In the genomic region with DNA sequence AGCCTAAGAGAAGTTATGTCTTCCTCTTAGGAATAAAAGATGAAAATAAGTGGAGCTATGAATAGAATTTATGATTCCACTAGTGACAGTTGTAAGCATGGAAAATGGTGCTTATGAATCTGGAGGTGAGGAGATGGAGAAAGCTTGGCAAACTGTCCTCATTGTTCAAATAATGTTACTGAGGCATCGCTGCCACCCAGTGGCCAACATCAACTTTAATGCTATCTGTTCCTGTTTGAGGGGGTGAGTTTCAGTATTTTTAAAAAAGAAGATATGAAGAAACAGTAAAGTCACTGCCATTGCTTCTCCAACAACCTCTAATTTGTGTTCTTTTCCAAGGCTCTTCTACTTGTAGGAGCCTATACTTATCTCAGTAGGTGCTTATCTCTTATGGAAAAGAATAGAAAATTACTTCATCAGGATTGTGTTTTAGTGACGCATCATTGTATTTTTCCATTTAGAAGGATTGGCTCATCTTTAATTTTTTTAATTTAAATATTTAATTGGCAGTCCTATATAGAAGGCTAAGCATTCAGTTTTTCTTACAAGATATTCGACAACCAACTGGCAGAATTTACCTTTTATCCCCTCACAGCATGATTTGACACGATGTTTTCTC, we compare ENCODE assay signal across 8 cellular contexts.
DNase-seq lines count a peak whose midpoint lies in the region; ATAC-seq and TF ChIP-seq lines count a peak whose summit lies in the region.

No MANE protein-coding gene starts in this region.

- H2AFZ ChIP-seq in neuronal stem cell (ENCODE audit: low read length) = peak overlapping the region; percentile 46

- no peak overlapping the region for H2BK12ac ChIP-seq in neuronal stem cell (ENCODE audit: low read length)

- no peaks in the 10 kb centered on the region for H3K79me1 ChIP-seq in neuronal stem cell (ENCODE audit: low read depth, low read length)

- H3K27ac Mint-ChIP-seq in activated CD4-positive, alpha-beta T cell treated with anti-CD3 and anti-CD28 coated beads, Interleukin-2, amount 10 ng/mL, durations not matched to agents 7 days and 5 days = no peak overlapping the region

- H3K4me3 Mint-ChIP-seq in activated CD4-positive, alpha-beta T cell treated with anti-CD3 and anti-CD28 coated beads, Interleukin-2, amount 10 ng/mL, durations not matched to agents 7 days and 5 days = no peak overlapping the region

- no peak overlapping the region for H4K8ac ChIP-seq in neuronal stem cell (ENCODE audit: low read depth, low read length)

- CTCF ChIA-PET in activated CD4-positive, alpha-beta T cell treated with anti-CD3 and anti-CD28 coated beads, Interleukin-2, amount 10 ng/mL, durations not matched to agents 7 days and 5 days (lab: Charles Lee) = interaction anchor here (1.2 kb wide), 1 partner anchor 1115 kb away, joined by 3 read pairs; no protein-coding TSS in a partner anchor

- H3K9me3 ChIP-seq in neuronal stem cell (replicated peaks in 1 of 2; ENCODE audit: control insufficient read depth in 2 of 2, insufficient read depth in 1 of 2, low read depth in 1 of 2, low read length in 2 of 2) = no peaks in the 10 kb centered on the region

- H3K4me3 ChIP-seq in fibroblast of pulmonary artery (replicated peaks; ENCODE audit: low read depth, low read length) = no peak overlapping the region
- no peak overlapping the region for H3K4me3 ChIP-seq in neuronal stem cell (ENCODE audit: low read length in 2 of 2)

- no peak overlapping the region for H3K23ac ChIP-seq in neuronal stem cell (ENCODE audit: low read depth, low read length, poor library complexity)

- H3K27me3 ChIP-seq in neuronal stem cell (ENCODE audit: control insufficient read depth in 3 of 3, insufficient read depth in 3 of 3, low read depth in 1 of 3, low read length in 3 of 3) = no peaks in the 10 kb centered on the region

- no CpG with 5 or more reads among the region's 4 CpGs for WGBS in neuronal stem cell (ENCODE audit: extremely low coverage in 2 of 2, insufficient read length in 2 of 2, insufficient replicate concordance in 1 of 2), 2 donors

- H3K4me1 Mint-ChIP-seq in activated CD4-positive, alpha-beta T cell treated with anti-CD3 and anti-CD28 coated beads, Interleukin-2, amount 10 ng/mL, durations not matched to agents 7 days and 5 days = no peaks in the 10 kb centered on the region

- H2BK120ac ChIP-seq in neuronal stem cell (ENCODE audit: low read depth, low read length) = no peak overlapping the region

- H2BK5ac ChIP-seq in neuronal stem cell (ENCODE audit: low read length) = no peak overlapping the region

- no peaks in the 10 kb centered on the region for H3K36me3 Mint-ChIP-seq in activated CD4-positive, alpha-beta T cell treated with anti-CD3 and anti-CD28 coated beads, Interleukin-2, amount 10 ng/mL, durations not matched to agents 7 days and 5 days (ENCODE audit: low read depth)

- H2BK15ac ChIP-seq in neuronal stem cell (ENCODE audit: low read length) = no peak overlapping the region

- peak; percentile 62 for TF ChIP-seq CTCF in fibroblast of pulmonary artery (IDR thresholded peaks at IDR 0.05; ENCODE audit: low read length, missing control alignments)

- H3K36me3 ChIP-seq in neuronal stem cell (replicated peaks in 1 of 2; ENCODE audit: control insufficient read depth in 2 of 2, insufficient read depth in 2 of 2, low read length in 2 of 2) = no peaks in the 10 kb centered on the region

- H3K9me3 Mint-ChIP-seq in activated CD4-positive, alpha-beta T cell treated with anti-CD3 and anti-CD28 coated beads, Interleukin-2, amount 10 ng/mL, durations not matched to agents 7 days and 5 days = no peaks in the 10 kb centered on the region

- peak in 2 of 3 donors; percentile 8 to 25 for DNase-seq in stimulated activated CD4-positive, alpha-beta T cell treated with anti-CD3 and anti-CD28 coated beads, Interleukin-12 subunit alpha, Interleukin-12 subunit beta, amount 100 ng/mL, for 48 hours (ENCODE audit: low read depth in 2 of 3, low spot score in 1 of 3)
- DNase-seq in stimulated activated CD4-positive, alpha-beta T cell treated with anti-CD3 and anti-CD28 coated beads, Interleukin-12 subunit alpha, Interleukin-12 subunit beta, amount 100 ng/mL, for 4 hours = no peak
- DNase-seq in NCI-H2081 (lab: John Stamatoyannopoulos, UW) (peak; percentile 69 to 86), fibroblast of pulmonary artery (ENCODE audit: low read depth) (peak; percentile 86), neuronal stem cell (ENCODE audit: low spot score) (peak; percentile 24)
- peak; percentile 28 for DNase-seq in activated CD4-positive, alpha-beta T cell treated with anti-CD3 and anti-CD28 coated beads, Interleukin-2, amount 10 ng/mL, durations not matched to agents 7 days and 5 days

- no peak overlapping the region for H2AK5ac ChIP-seq in neuronal stem cell (ENCODE audit: low read depth, low read length)

- peak; percentile 71 for ATAC-seq in HG02623 (IDR thresholded peaks at IDR 0.05; ENCODE audit: unreplicated experiment)
- ATAC-seq in HG02840 (IDR thresholded peaks at IDR 0.05; ENCODE audit: low FRiP score, unreplicated experiment) = no peak

- peaks cover 0 to 2% of the 10 kb centered on the region in 2 donors for H3K4me1 ChIP-seq in neuronal stem cell (ENCODE audit: control insufficient read depth in 2 of 2, insufficient read depth in 1 of 2, low read depth in 1 of 2, low read length in 2 of 2)

- H3K4me2 ChIP-seq in neuronal stem cell (ENCODE audit: insufficient read depth, low read length, poor library complexity, severe bottlenecking) = no peak overlapping the region

- peaks cover 28% of the 10 kb centered on the region for H3K27me3 Mint-ChIP-seq in activated CD4-positive, alpha-beta T cell treated with anti-CD3 and anti-CD28 coated beads, Interleukin-2, amount 10 ng/mL, durations not matched to agents 7 days and 5 days

- H3K4ac ChIP-seq in neuronal stem cell (ENCODE audit: low read length) = no peak overlapping the region

- H3K18ac ChIP-seq in neuronal stem cell (ENCODE audit: low read length) = no peak overlapping the region

- H3K27ac ChIP-seq in neuronal stem cell (replicated peaks; ENCODE audit: low read length) = no peak overlapping the region

- no peak overlapping the region for H3K14ac ChIP-seq in neuronal stem cell (ENCODE audit: low read length)

- POLR2A ChIA-PET in activated CD4-positive, alpha-beta T cell treated with anti-CD3 and anti-CD28 coated beads, Interleukin-2, amount 10 ng/mL, durations not matched to agents 7 days and 5 days (lab: Charles Lee) = no interaction called here

- no peak overlapping the region for H4K91ac ChIP-seq in neuronal stem cell (ENCODE audit: low read depth, low read length, poor library complexity)

- H3K9ac ChIP-seq in neuronal stem cell (ENCODE audit: low read depth, low read length, poor library complexity) = no peak overlapping the region
